Comparison of ENCODE assay signal across 14 cellular contexts in the genomic region with DNA sequence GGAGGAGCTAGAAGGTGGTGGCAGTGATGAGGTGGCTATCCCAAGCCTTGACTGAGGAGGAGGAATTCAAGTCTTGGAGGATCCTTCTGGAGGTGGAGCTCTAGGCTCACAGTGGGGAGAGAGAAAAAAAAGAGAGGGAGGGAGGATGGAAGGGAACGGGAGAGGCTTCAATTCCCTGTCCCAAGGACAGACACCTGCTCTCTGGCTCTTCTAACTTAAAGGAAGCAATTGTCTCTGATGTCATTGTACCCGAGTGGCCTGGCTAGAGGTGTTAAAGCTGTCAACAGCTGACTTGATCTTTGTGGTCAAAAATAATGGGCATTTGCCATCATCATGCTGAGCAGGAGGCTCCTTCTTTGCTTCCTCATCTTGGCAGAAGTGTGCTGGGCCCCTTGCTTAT. TPM values are rescaled to one million over a fixed set of nuclear protein-coding genes. Genes with fewer than 3 reads are reported as not detected.
DNase-seq lines count a peak whose midpoint lies in the region; ATAC-seq and TF ChIP-seq lines count a peak whose summit lies in the region.
"Had no signal": no experiment of that assay in that cellular context is flagged by ENCODE, and none has a peak within 500 bp of the region (broad histone marks: within the 10 kb centered on the region; RNA-seq: fewer than 3 reads in every experiment).

No MANE protein-coding gene starts in this region.

- H3K27ac Mint-ChIP-seq in activated CD4-positive, alpha-beta T cell treated with anti-CD3 and anti-CD28 coated beads, Interleukin-2, amount 10 ng/mL, durations not matched to agents 24 days and 14 days: peak overlapping the region; percentile 42
- H3K27ac Mint-ChIP-seq in stimulated activated naive B cell treated with anti-CD40 and anti-IgM and Interleukin-4, amounts not matched to agents 10 μg/mL and 1 μg/mL and 100 μg/mL, for 72 hours: no peak overlapping the region

- no peaks in the 10 kb centered on the region for H3K9me3 ChIP-seq in esophagus squamous epithelium
- H3K9me3 ChIP-seq in tibial artery: no peaks in the 10 kb centered on the region

- no peaks in the 10 kb centered on the region for H3K9me3 Mint-ChIP-seq in activated CD4-positive, alpha-beta T cell treated with anti-CD3 and anti-CD28 coated beads, Interleukin-2, amount 10 ng/mL, durations not matched to agents 24 days and 14 days
- no peaks in the 10 kb centered on the region for H3K9me3 Mint-ChIP-seq in stimulated activated naive B cell treated with anti-CD40 and anti-IgM and Interleukin-4, amounts not matched to agents 10 μg/mL and 1 μg/mL and 100 μg/mL, for 72 hours

- H3K36me3 Mint-ChIP-seq in activated CD4-positive, alpha-beta T cell treated with anti-CD3 and anti-CD28 coated beads, Interleukin-2, amount 10 ng/mL, durations not matched to agents 24 days and 14 days (ENCODE audit: low read depth): peaks cover 10% of the 10 kb centered on the region
- H3K36me3 Mint-ChIP-seq in stimulated activated naive B cell treated with anti-CD40 and anti-IgM and Interleukin-4, amounts not matched to agents 10 μg/mL and 1 μg/mL and 100 μg/mL, for 72 hours: peaks cover 0 to under 1% of the 10 kb centered on the region in 2 donors

- intact Hi-C loops in activated CD4-positive, alpha-beta T cell treated with anti-CD3 and anti-CD28 coated beads, Interleukin-2, amount 10 ng/mL, durations not matched to agents 24 days and 14 days (cut with micrococcal nuclease): no loop called here
- intact Hi-C loops in esophagus squamous epithelium (cut with DNase I) (no loop called here), tibial artery (cut with DNase I; ENCODE audit: low total_unique reads) (no loop called here)

- no peak overlapping the region for H3K4me3 Mint-ChIP-seq in activated CD4-positive, alpha-beta T cell treated with anti-CD3 and anti-CD28 coated beads, Interleukin-2, amount 10 ng/mL, durations not matched to agents 24 days and 14 days
- H3K4me3 Mint-ChIP-seq in stimulated activated naive B cell treated with anti-CD40 and anti-IgM and Interleukin-4, amounts not matched to agents 10 μg/mL and 1 μg/mL and 100 μg/mL, for 72 hours: no peak overlapping the region

- H3K27me3 ChIP-seq in esophagus squamous epithelium: no peaks in the 10 kb centered on the region
- H3K27me3 ChIP-seq in tibial artery: no peaks in the 10 kb centered on the region

- TF ChIP-seq POLR2A in esophagus squamous epithelium (IDR thresholded peaks at IDR 0.05): no peak

- H3K27ac ChIP-seq in esophagus squamous epithelium (peak overlapping the region; percentile 23 to 95 (median 62)), tibial artery (peak overlapping the region; percentile 96 to 99)

- 55 to 62% methylated on average over 2 of the region's 2 CpGs for WGBS in esophagus squamous epithelium, 2 donors

- H3K4me1 ChIP-seq in esophagus squamous epithelium (peaks cover 24 to 93% (median 34%) of the 10 kb centered on the region in 3 donors), tibial artery (peaks cover 0 to 80% (median 63%) of the 10 kb centered on the region in 4 donors)

- no peak for TF ChIP-seq CTCF in esophagus squamous epithelium (IDR thresholded peaks at IDR 0.05)
- no peak for TF ChIP-seq CTCF in tibial artery (IDR thresholded peaks at IDR 0.05)

- no peaks in the 10 kb centered on the region for H3K36me3 ChIP-seq in esophagus squamous epithelium
- H3K36me3 ChIP-seq in tibial artery: no peaks in the 10 kb centered on the region

- H3K4me1 Mint-ChIP-seq in activated CD4-positive, alpha-beta T cell treated with anti-CD3 and anti-CD28 coated beads, Interleukin-2, amount 10 ng/mL, durations not matched to agents 24 days and 14 days: peaks cover 75% of the 10 kb centered on the region
- peaks cover 19% of the 10 kb centered on the region in 2 donors for H3K4me1 Mint-ChIP-seq in stimulated activated naive B cell treated with anti-CD40 and anti-IgM and Interleukin-4, amounts not matched to agents 10 μg/mL and 1 μg/mL and 100 μg/mL, for 72 hours

- H3K27me3 Mint-ChIP-seq in activated CD4-positive, alpha-beta T cell treated with anti-CD3 and anti-CD28 coated beads, Interleukin-2, amount 10 ng/mL, durations not matched to agents 24 days and 14 days: no peaks in the 10 kb centered on the region
- H3K27me3 Mint-ChIP-seq in stimulated activated naive B cell treated with anti-CD40 and anti-IgM and Interleukin-4, amounts not matched to agents 10 μg/mL and 1 μg/mL and 100 μg/mL, for 72 hours: peaks cover 0 to 6% of the 10 kb centered on the region in 2 donors

- no peak for ATAC-seq in stimulated activated naive B cell treated with anti-CD40 and anti-IgM and Interleukin-4, amounts not matched to agents 10 μg/mL and 1 μg/mL and 100 μg/mL, for 72 hours (replicated peaks)
- ATAC-seq: HCT116 had no signal

- no peak overlapping the region for H3K4me3 ChIP-seq in esophagus squamous epithelium
- no peak overlapping the region for H3K4me3 ChIP-seq in tibial artery
- H3K4me3 ChIP-seq: skin epidermis had no signal

- DNase-seq in activated CD4-positive, alpha-beta T cell treated with anti-CD3 and anti-CD28 coated beads, Interleukin-2, amount 10 ng/mL, durations not matched to agents 24 days and 14 days: peak; percentile 52
- no peak for DNase-seq in activated CD4-positive, alpha-beta T cell treated with anti-CD3 and anti-CD28 coated beads, Interleukin-2, amount 50 U/mL, for 1 hour
- DNase-seq in RPMI8226: peak; percentile 33
- DNase-seq in esophagus squamous epithelium (lab: John Stamatoyannopoulos, UW): no peak
- DNase-seq in tibial artery: no peak
- no peak for DNase-seq in stimulated activated naive B cell treated with anti-CD40 and anti-IgM and Interleukin-4, amounts not matched to agents 10 μg/mL and 1 μg/mL and 100 μg/mL, for 72 hours
- DNase-seq in NCI-H1694 (lab: John Stamatoyannopoulos, UW): no peak
- DNase-seq in NCI-H128 (lab: John Stamatoyannopoulos, UW; ENCODE audit: unreplicated experiment): no peak
- DNase-seq: activated CD4-positive, alpha-beta T cell treated with anti-CD3 and anti-CD28 coated beads, Interleukin-2, amount 50 U/mL, for 4 hours; amygdala; NCI-H1092; T-helper 9 cell had no signal

RNA-seq across cellular contexts. Expression of a gene that starts 8.3 kb away (rescaled TPM):
- total RNA-seq in activated CD4-positive, alpha-beta T cell treated with anti-CD3 and anti-CD28 coated beads, Interleukin-2, amount 10 ng/mL, durations not matched to agents 24 days and 14 days: 21.8 and 22.7 TPM in 2 replicates
- 10 to 100 TPM; 16.0 to 53.2 (median 35.0) TPM for total RNA-seq in esophagus squamous epithelium

Comparison
In these comparisons a context has a peak if more than half of its experiments do, and no peak if none do; other contexts are left out.
1. DNase-seq: peak in activated CD4-positive, alpha-beta T cell treated with anti-CD3 and anti-CD28 coated beads, Interleukin-2, amount 10 ng/mL, durations not matched to agents 24 days and 14 days (single experiment) and RPMI8226 (single experiment); none in activated CD4-positive, alpha-beta T cell treated with anti-CD3 and anti-CD28 coated beads, Interleukin-2, amount 50 U/mL, for 1 hour (single experiment), esophagus squamous epithelium (single experiment), tibial artery (0 of 2), stimulated activated naive B cell treated with anti-CD40 and anti-IgM and Interleukin-4, amounts not matched to agents 10 μg/mL and 1 μg/mL and 100 μg/mL, for 72 hours (single experiment), NCI-H1694 (single experiment) and NCI-H128 (single experiment).